ENCODE assay signal across 13 cellular contexts in the genomic region with DNA sequence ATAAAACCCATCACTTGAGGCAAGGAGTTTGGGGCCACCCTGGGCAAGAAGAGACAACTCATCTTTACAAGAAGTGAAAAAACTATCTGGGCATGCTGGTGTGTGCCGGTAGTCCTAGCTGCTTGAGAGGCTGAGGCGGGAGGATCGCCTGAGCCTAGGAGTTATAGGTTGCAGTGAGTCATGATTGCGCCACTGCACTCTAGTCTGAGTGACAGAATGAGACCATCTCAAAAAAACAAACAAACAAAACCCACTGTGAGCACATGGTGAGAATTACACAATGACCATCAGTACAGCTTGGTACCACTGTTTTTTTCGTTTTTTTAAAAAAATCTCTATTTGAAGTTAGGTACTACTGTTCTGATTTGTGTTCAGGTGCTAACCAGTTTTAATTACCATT. TPM values are rescaled to one million over a fixed set of nuclear protein-coding genes. Genes with fewer than 3 reads are reported as not detected.
DNase-seq lines count a peak whose midpoint lies in the region; ATAC-seq, FAIRE-seq and TF ChIP-seq lines count a peak whose summit lies in the region.
"Had no signal": no experiment of that assay in that cellular context is flagged by ENCODE, and none has a peak within 500 bp of the region (broad histone marks: within the 10 kb centered on the region; RNA-seq: fewer than 3 reads in every experiment).

No MANE protein-coding gene starts in this region.

- H3K4me1 Mint-ChIP-seq in activated T-helper 2 cell treated with anti-CD3 and anti-CD28 coated beads, Interferon-gamma antibody, Interleukin-2, Interleukin-4, amounts not matched to agents 10 μg/mL and 5 μg/mL and 100 μg/mL, durations not matched to agents 14 hours and 24 hours and 36 hours (ENCODE audit: low read depth), result peaks cover 34% of the 10 kb centered on the region

- no peak for TF ChIP-seq POLR2A in suprapubic skin (IDR thresholded peaks at IDR 0.05)

- no peak overlapping the region for H3K27ac ChIP-seq in liver (ENCODE audit: low read depth in 1 of 2, low read length in 2 of 2)
- no peak overlapping the region for H3K27ac ChIP-seq in suprapubic skin
- H3K27ac ChIP-seq: esophagus squamous epithelium had no signal

- H3K4me1 ChIP-seq in liver (ENCODE audit: control insufficient read depth in 4 of 4, insufficient read depth in 4 of 4, low read length in 3 of 4) (no peaks in the 10 kb centered on the region), suprapubic skin (no peaks in the 10 kb centered on the region)
- H3K4me1 ChIP-seq: esophagus squamous epithelium had no signal

- DNase-seq in Daoy (ENCODE audit: low read depth) (peak; percentile 14), HTR-8/SVneo (ENCODE audit: insufficient read length, low spot score) (peak; percentile 21), OCI-M2 (lab: John Stamatoyannopoulos, UW; ENCODE audit: unreplicated experiment) (no peak), suprapubic skin (ENCODE audit: low spot score in 2 of 2) (no peak)
- DNase-seq in activated T-helper 2 cell treated with anti-CD3 and anti-CD28 coated beads, Interferon-gamma antibody, Interleukin-2, Interleukin-4, amounts not matched to agents 10 μg/mL and 5 μg/mL and 100 μg/mL, durations not matched to agents 14 hours and 24 hours and 36 hours (ENCODE audit: low spot score), result no peak
- DNase-seq: activated CD4-positive, CD25-positive, alpha-beta regulatory T cell treated with anti-CD3 and anti-CD28 coated beads, Interleukin-2, amount 50 U/mL, for 72 hours; DMS79; esophagus squamous epithelium; left colon; NCI-H1092 treated with DMSO at 0.1 percent for 48 hours had no signal

- H3K27ac Mint-ChIP-seq in activated T-helper 2 cell treated with anti-CD3 and anti-CD28 coated beads, Interferon-gamma antibody, Interleukin-2, Interleukin-4, amounts not matched to agents 10 μg/mL and 5 μg/mL and 100 μg/mL, durations not matched to agents 14 hours and 24 hours and 36 hours, result peak overlapping the region; percentile 38

- no peaks in the 10 kb centered on the region for H3K9me3 ChIP-seq in liver (ENCODE audit: control insufficient read depth in 4 of 4, low read length in 3 of 4)
- no peaks in the 10 kb centered on the region for H3K9me3 ChIP-seq in suprapubic skin
- H3K9me3 ChIP-seq: esophagus squamous epithelium had no signal

- no peaks in the 10 kb centered on the region for H3K27me3 Mint-ChIP-seq in activated T-helper 2 cell treated with anti-CD3 and anti-CD28 coated beads, Interferon-gamma antibody, Interleukin-2, Interleukin-4, amounts not matched to agents 10 μg/mL and 5 μg/mL and 100 μg/mL, durations not matched to agents 14 hours and 24 hours and 36 hours (ENCODE audit: low read depth)

- TF ChIP-seq EP300 in suprapubic skin (IDR thresholded peaks at IDR 0.05), result no peak

- ATAC-seq in HG03196 (IDR thresholded peaks at IDR 0.05; ENCODE audit: unreplicated experiment) (no peak), GM19397 (IDR thresholded peaks at IDR 0.05; ENCODE audit: unreplicated experiment) (no peak)
- ATAC-seq: left colon had no signal

- H3K9me3 Mint-ChIP-seq in activated T-helper 2 cell treated with anti-CD3 and anti-CD28 coated beads, Interferon-gamma antibody, Interleukin-2, Interleukin-4, amounts not matched to agents 10 μg/mL and 5 μg/mL and 100 μg/mL, durations not matched to agents 14 hours and 24 hours and 36 hours, result peaks cover 7% of the 10 kb centered on the region

- peaks cover 66% of the 10 kb centered on the region for H3K36me3 Mint-ChIP-seq in activated T-helper 2 cell treated with anti-CD3 and anti-CD28 coated beads, Interferon-gamma antibody, Interleukin-2, Interleukin-4, amounts not matched to agents 10 μg/mL and 5 μg/mL and 100 μg/mL, durations not matched to agents 14 hours and 24 hours and 36 hours (ENCODE audit: low read depth)

- H3K9ac ChIP-seq in liver (ENCODE audit: low read depth in 1 of 2, low read length in 2 of 2), result no peak overlapping the region

- H3K36me3 ChIP-seq in liver (ENCODE audit: control insufficient read depth in 4 of 4, insufficient read depth in 3 of 4, low read depth in 1 of 4, low read length in 3 of 4) (peaks cover 6 to 29% (median 21%) of the 10 kb centered on the region in 4 donors), suprapubic skin (peaks cover 39% of the 10 kb centered on the region)

- H3K27me3 ChIP-seq in liver (ENCODE audit: control insufficient read depth in 4 of 4, insufficient read depth in 4 of 4, low read length in 3 of 4) (no peaks in the 10 kb centered on the region), suprapubic skin (no peaks in the 10 kb centered on the region)
- H3K27me3 ChIP-seq: esophagus squamous epithelium had no signal

- no peak for TF ChIP-seq CTCF in liver (IDR thresholded peaks at IDR 0.05; ENCODE audit: low read depth, low read length, missing input control)
- TF ChIP-seq CTCF in suprapubic skin (IDR thresholded peaks at IDR 0.05), result no peak

- FAIRE-seq in HTR-8/SVneo (lab: Jason Lieb, UNC), result no peak

- no peak overlapping the region for H3K4me3 Mint-ChIP-seq in activated T-helper 2 cell treated with anti-CD3 and anti-CD28 coated beads, Interferon-gamma antibody, Interleukin-2, Interleukin-4, amounts not matched to agents 10 μg/mL and 5 μg/mL and 100 μg/mL, durations not matched to agents 14 hours and 24 hours and 36 hours (ENCODE audit: low read depth)

- intact Hi-C loops in activated T-helper 2 cell treated with anti-CD3 and anti-CD28 coated beads, Interferon-gamma antibody, Interleukin-2, Interleukin-4, amounts not matched to agents 10 μg/mL and 5 μg/mL and 100 μg/mL, durations not matched to agents 14 hours and 24 hours and 36 hours (cut with micrococcal nuclease), result loop anchor here (5.0 kb wide), 1 partner anchor 78 kb away; a partner anchor contains a TSS

- no peak for TF ChIP-seq RAD21 in liver (IDR thresholded peaks at IDR 0.05)

- 77% methylated on average over 5 of the region's 5 CpGs for WGBS in liver
- WGBS in suprapubic skin, result 84% methylated on average over 5 of the region's 5 CpGs

- H3K4me3 ChIP-seq in liver (ENCODE audit: low read depth in 1 of 3, low read length in 3 of 3) (no peak overlapping the region), suprapubic skin (no peak overlapping the region)
- H3K4me3 ChIP-seq: esophagus squamous epithelium had no signal

TF ChIP-seq in liver, 16 proteins besides CTCF, POLR2A, EP300 and RAD21:
- TF ChIP-seq JUND (IDR thresholded peaks at IDR 0.05), result peak; percentile 66 to 76
- TF ChIP-seq, protein P1, sequence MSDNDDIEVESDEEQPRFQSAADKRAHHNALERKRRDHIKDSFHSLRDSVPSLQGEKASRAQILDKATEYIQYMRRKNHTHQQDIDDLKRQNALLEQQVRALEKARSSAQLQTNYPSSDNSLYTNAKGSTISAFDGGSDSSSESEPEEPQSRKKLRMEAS (IDR thresholded peaks at IDR 0.05), result no peak
- peak in 1 of 2 donors; percentile 12 for TF ChIP-seq HNF4A (conservative IDR thresholded peaks at IDR 0.05)
- no peak for TF ChIP-seq GABPA (IDR thresholded peaks at IDR 0.05 in 1 of 2, conservative IDR thresholded peaks at IDR 0.05 in 1 of 2)
- TF ChIP-seq, protein P2, sequence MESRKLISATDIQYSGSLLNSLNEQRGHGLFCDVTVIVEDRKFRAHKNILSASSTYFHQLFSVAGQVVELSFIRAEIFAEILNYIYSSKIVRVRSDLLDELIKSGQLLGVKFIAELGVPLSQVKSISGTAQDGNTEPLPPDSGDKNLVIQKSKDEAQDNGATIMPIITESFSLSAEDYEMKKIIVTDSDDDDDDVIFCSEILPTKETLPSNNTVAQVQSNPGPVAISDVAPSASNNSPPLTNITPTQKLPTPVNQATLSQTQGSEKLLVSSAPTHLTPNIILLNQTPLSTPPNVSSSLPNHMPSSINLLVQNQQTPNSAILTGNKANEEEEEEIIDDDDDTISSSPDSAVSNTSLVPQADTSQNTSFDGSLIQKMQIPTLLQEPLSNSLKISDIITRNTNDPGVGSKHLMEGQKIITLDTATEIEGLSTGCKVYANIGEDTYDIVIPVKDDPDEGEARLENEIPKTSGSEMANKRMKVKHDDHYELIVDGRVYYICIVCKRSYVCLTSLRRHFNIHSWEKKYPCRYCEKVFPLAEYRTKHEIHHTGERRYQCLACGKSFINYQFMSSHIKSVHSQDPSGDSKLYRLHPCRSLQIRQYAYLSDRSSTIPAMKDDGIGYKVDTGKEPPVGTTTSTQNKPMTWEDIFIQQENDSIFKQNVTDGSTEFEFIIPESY (IDR thresholded peaks at IDR 0.05), result no peak
- TF ChIP-seq HNF4G (IDR thresholded peaks at IDR 0.05), result no peak
- TF ChIP-seq FOXA2 (IDR thresholded peaks at IDR 0.05), result no peak
- no peak for TF ChIP-seq RXRA (IDR thresholded peaks at IDR 0.05)

RNA-seq across cellular contexts. Expression of a gene that starts 13.6 kb away (rescaled TPM):
- 9.9 and 13.1 TPM in 2 replicates for total RNA-seq in Daoy (2014; rRNA removed; shearing (Covaris generic))
- total RNA-seq in activated T-helper 2 cell treated with anti-CD3 and anti-CD28 coated beads, Interferon-gamma antibody, Interleukin-2, Interleukin-4, amounts not matched to agents 10 μg/mL and 5 μg/mL and 100 μg/mL, durations not matched to agents 14 hours and 24 hours and 36 hours, result 67.7 and 70.6 TPM in 2 replicates
- 10 to 100 TPM; 22.0 to 41.2 TPM for total RNA-seq in liver
- 10 to 100 TPM; 11.1 to 11.6 TPM for polyA plus RNA-seq in liver
- total RNA-seq in suprapubic skin, result 100 to 1,000 TPM in 1 of 4 donors, 10 to 100 TPM in 3; 44.9 to 158 (median 74.4) TPM

RNA-seq across cellular contexts. Expression of a gene that starts 38.1 kb away (rescaled TPM):
- total RNA-seq in Daoy (2014; rRNA removed; shearing (Covaris generic)), result not detected in 2 replicates
- not detected in 2 replicates for total RNA-seq in activated T-helper 2 cell treated with anti-CD3 and anti-CD28 coated beads, Interferon-gamma antibody, Interleukin-2, Interleukin-4, amounts not matched to agents 10 μg/mL and 5 μg/mL and 100 μg/mL, durations not matched to agents 14 hours and 24 hours and 36 hours
- not detected for total RNA-seq in liver
- not detected for polyA plus RNA-seq in liver
- total RNA-seq in suprapubic skin, result 100 to 1,000 TPM; 209 to 311 (median 246) TPM

Comparison
In these comparisons a context has a peak if more than half of its experiments do, and no peak if none do; other contexts are left out.
1. DNase-seq: peak in Daoy (single experiment) and HTR-8/SVneo (single experiment); none in activated T-helper 2 cell treated with anti-CD3 and anti-CD28 coated beads, Interferon-gamma antibody, Interleukin-2, Interleukin-4, amounts not matched to agents 10 μg/mL and 5 μg/mL and 100 μg/mL, durations not matched to agents 14 hours and 24 hours and 36 hours (single experiment), OCI-M2 (single experiment) and suprapubic skin (0 of 2).
2. RNA of a gene that starts 38.1 kb away (total RNA-seq): 209 to 311 TPM in suprapubic skin; not detected in Daoy, not detected in activated T-helper 2 cell treated with anti-CD3 and anti-CD28 coated beads, Interferon-gamma antibody, Interleukin-2, Interleukin-4, amounts not matched to agents 10 μg/mL and 5 μg/mL and 100 μg/mL, durations not matched to agents 14 hours and 24 hours and 36 hours and not detected in liver; every median in the first group is over 100 times any median in the second.